ENCODE assay signal across 8 cellular contexts in the genomic region with DNA sequence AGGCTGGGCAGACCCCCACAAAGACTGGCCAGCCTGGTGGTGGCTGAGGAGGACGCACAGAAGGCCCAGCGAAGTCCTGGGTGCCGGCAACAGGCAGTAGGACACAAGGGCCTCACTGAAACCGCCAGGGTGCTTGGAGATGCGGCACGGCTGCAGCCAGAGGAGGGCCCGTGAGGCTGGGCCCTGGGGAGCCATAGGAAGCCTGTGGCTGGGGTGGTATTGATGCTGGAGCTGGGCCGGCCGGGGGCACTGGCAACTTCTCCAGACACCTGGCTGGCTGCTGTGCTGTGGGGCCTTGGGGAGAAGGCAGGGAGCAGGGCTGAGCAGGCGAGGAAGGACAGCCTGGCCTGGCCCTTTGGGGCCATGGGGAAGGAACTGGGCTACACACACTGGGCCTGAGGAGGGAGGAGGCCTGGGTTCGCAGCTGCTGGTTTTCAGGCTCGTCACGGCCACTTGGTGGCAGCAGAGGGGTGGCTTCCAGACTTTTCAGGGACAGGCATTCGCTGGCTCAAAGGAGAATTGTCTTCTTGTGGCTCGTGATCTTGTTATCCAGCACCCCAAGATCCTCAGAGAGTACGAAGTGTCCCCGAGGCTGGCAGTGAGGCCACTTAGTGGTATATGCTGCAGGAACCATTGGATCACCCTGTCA. TPM values are rescaled to one million over a fixed set of nuclear protein-coding genes. Genes with fewer than 3 reads are reported as not detected.
DNase-seq lines count a peak whose midpoint lies in the region; ATAC-seq, FAIRE-seq and TF ChIP-seq lines count a peak whose summit lies in the region.

No MANE protein-coding gene starts in this region.

- peak; percentile 48 to 70 for DNase-seq in AML-193 (lab: John Stamatoyannopoulos, UW)
- peak; percentile 40 for DNase-seq in GM18507 (ENCODE audit: extremely low spot score, insufficient read length, low read depth)
- peak; percentile 28 for DNase-seq in NCI-H69 (lab: John Stamatoyannopoulos, UW)
- DNase-seq in activated CD8-positive, alpha-beta memory T cell treated with anti-CD3 and anti-CD28 coated beads for 4 hours (ENCODE audit: low read depth in 2 of 2) = peak; percentile 8 to 14
- DNase-seq in endodermal cell = peak; percentile 89
- DNase-seq in middle frontal gyrus (ENCODE audit: extremely low spot score, low spot score) = peak; percentile 55

- H3K9me3 ChIP-seq in endodermal cell (ENCODE audit: control insufficient read depth, low read length) = no peaks in the 10 kb centered on the region

- WGBS in endodermal cell (ENCODE audit: insufficient coverage in 1 of 2, insufficient read length in 1 of 2), 2 experiments = 18 to 54% methylated on average over 5 to 17 of the region's 17 CpGs

- H3K9ac ChIP-seq in endodermal cell (ENCODE audit: extremely low read depth, low read length, poor library complexity, severe bottlenecking) = no peak overlapping the region

- ATAC-seq in stimulated activated memory B cell treated with anti-CD40 and anti-IgM and Interleukin-4, amounts not matched to agents 10 μg/mL and 1 μg/mL and 100 μg/mL, for 72 hours = peak; percentile 64
- no peak for ATAC-seq in GM21367 (IDR thresholded peaks at IDR 0.05; ENCODE audit: unreplicated experiment)

- peak; percentile 85 for FAIRE-seq in GM18507 (lab: Jason Lieb, UNC)

- H3K4me3 Mint-ChIP-seq in endodermal cell = no peak overlapping the region
- H3K4me3 Mint-ChIP-seq in stimulated activated memory B cell treated with anti-CD40 and anti-IgM and Interleukin-4, amounts not matched to agents 10 μg/mL and 1 μg/mL and 100 μg/mL, for 72 hours = no peak overlapping the region

- H3K27me3 Mint-ChIP-seq in endodermal cell (ENCODE audit: insufficient read depth) = no peaks in the 10 kb centered on the region
- peaks cover 31% of the 10 kb centered on the region for H3K27me3 Mint-ChIP-seq in stimulated activated memory B cell treated with anti-CD40 and anti-IgM and Interleukin-4, amounts not matched to agents 10 μg/mL and 1 μg/mL and 100 μg/mL, for 72 hours

- H3K4me1 Mint-ChIP-seq in endodermal cell = no peaks in the 10 kb centered on the region
- peaks cover 10% of the 10 kb centered on the region for H3K4me1 Mint-ChIP-seq in stimulated activated memory B cell treated with anti-CD40 and anti-IgM and Interleukin-4, amounts not matched to agents 10 μg/mL and 1 μg/mL and 100 μg/mL, for 72 hours

- no peak overlapping the region for H3K27ac Mint-ChIP-seq in endodermal cell
- H3K27ac Mint-ChIP-seq in stimulated activated memory B cell treated with anti-CD40 and anti-IgM and Interleukin-4, amounts not matched to agents 10 μg/mL and 1 μg/mL and 100 μg/mL, for 72 hours = no peak overlapping the region

- no peaks in the 10 kb centered on the region for H3K4me1 ChIP-seq in endodermal cell (ENCODE audit: control insufficient read depth, insufficient read depth, low read length)

- no peaks in the 10 kb centered on the region for H3K36me3 Mint-ChIP-seq in endodermal cell (ENCODE audit: low read depth)
- H3K36me3 Mint-ChIP-seq in stimulated activated memory B cell treated with anti-CD40 and anti-IgM and Interleukin-4, amounts not matched to agents 10 μg/mL and 1 μg/mL and 100 μg/mL, for 72 hours = no peaks in the 10 kb centered on the region

- TF ChIP-seq CTCF in endodermal cell (conservative IDR thresholded peaks at IDR 0.05) = peak; percentile 75

- H3K27me3 ChIP-seq in endodermal cell (ENCODE audit: control insufficient read depth, insufficient read depth, low read length, poor library complexity, severe bottlenecking) = no peaks in the 10 kb centered on the region

- H3K27ac ChIP-seq in endodermal cell (ENCODE audit: low read depth, low read length) = no peak overlapping the region

- no peaks in the 10 kb centered on the region for H3K36me3 ChIP-seq in endodermal cell (ENCODE audit: control insufficient read depth, insufficient read depth, low read length)

- no peak overlapping the region for H3K4me3 ChIP-seq in endodermal cell (ENCODE audit: low read length)

- H3K9me3 Mint-ChIP-seq in endodermal cell = peaks cover 82% of the 10 kb centered on the region
- no peaks in the 10 kb centered on the region for H3K9me3 Mint-ChIP-seq in stimulated activated memory B cell treated with anti-CD40 and anti-IgM and Interleukin-4, amounts not matched to agents 10 μg/mL and 1 μg/mL and 100 μg/mL, for 72 hours

RNA-seq across cellular contexts. Expression of a gene that starts 37.2 kb away (rescaled TPM):
- not detected for total RNA-seq in endodermal cell
- polyA plus RNA-seq in endodermal cell (2013, experiment 1 of 2) = 0.39 TPM
- 0.37 TPM for polyA plus RNA-seq in endodermal cell (2013, experiment 2 of 2)

RNA-seq across cellular contexts. Expression of a gene that starts 44.3 kb away (rescaled TPM):
- 10 to 100 TPM; 17.1 to 20.8 TPM for total RNA-seq in endodermal cell
- polyA plus RNA-seq in endodermal cell (2013, experiment 1 of 2) = 20.0 TPM
- polyA plus RNA-seq in endodermal cell (2013, experiment 2 of 2) = 18.4 TPM

RNA-seq across cellular contexts. Expression of a gene that starts 59.9 kb away (rescaled TPM):
- total RNA-seq in endodermal cell = 1 to 10 TPM; 1.2 to 1.6 TPM
- 19.2 TPM for polyA plus RNA-seq in endodermal cell (2013, experiment 1 of 2)
- 20.4 TPM for polyA plus RNA-seq in endodermal cell (2013, experiment 2 of 2)

Comparison
In these comparisons a context has a peak if more than half of its experiments do, and no peak if none do; other contexts are left out.
1. DNase-seq: peak in every context shown above with its lines; median percentile 89 in endodermal cell; 59 in AML-193; 55 in middle frontal gyrus; 40 in GM18507; 28 in NCI-H69; 11 in activated CD8-positive, alpha-beta memory T cell treated with anti-CD3 and anti-CD28 coated beads for 4 hours.